In the genomic region with DNA sequence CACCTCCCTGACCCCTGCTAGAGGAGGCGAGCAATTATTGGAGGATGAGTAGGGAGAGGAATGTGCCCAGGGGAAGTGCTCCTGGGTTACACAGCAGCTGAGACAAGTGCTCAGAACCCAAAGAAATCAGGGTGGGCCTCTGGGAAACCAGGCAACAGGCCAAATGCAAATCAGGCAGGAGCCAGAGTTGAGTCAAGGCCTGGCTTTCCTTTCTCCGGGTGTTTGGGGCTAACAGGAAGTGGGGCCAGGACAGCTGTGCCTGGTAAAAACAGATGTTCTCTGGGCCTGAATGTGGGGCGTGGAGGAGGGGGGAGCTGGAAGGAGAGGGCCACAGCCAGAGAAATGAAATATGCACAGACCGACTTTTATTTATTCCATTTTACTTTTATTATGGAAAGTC, we compare ENCODE assay signal across 16 cellular contexts. TPM values are rescaled to one million over a fixed set of nuclear protein-coding genes. Genes with fewer than 3 reads are reported as not detected.
DNase-seq lines count a peak whose midpoint lies in the region; ATAC-seq and TF ChIP-seq lines count a peak whose summit lies in the region.
"Had no signal": no experiment of that assay in that cellular context is flagged by ENCODE, and none has a peak within 500 bp of the region (broad histone marks: within the 10 kb centered on the region; RNA-seq: fewer than 3 reads in every experiment).

No MANE protein-coding gene starts in this region.

- H3K36me3 Mint-ChIP-seq in T-helper 17 cell (ENCODE audit: low read depth) (peaks cover 12% of the 10 kb centered on the region), chondrocyte (ENCODE audit: low read depth) (no peaks in the 10 kb centered on the region), immature natural killer cell (peaks cover 15 to 40% (median 16%) of the 10 kb centered on the region in 3 donors)

- H3K36me3 ChIP-seq in BLaER1: peaks cover 42% of the 10 kb centered on the region
- H3K36me3 ChIP-seq in colonic mucosa: peaks cover 6% of the 10 kb centered on the region
- H3K36me3 ChIP-seq: gastrocnemius medialis had no signal

- H3K4me1 ChIP-seq in BLaER1 (peaks cover 33% of the 10 kb centered on the region), colonic mucosa (no peaks in the 10 kb centered on the region)
- H3K4me1 ChIP-seq: gastrocnemius medialis, left lung had no signal

- no peak overlapping the region for H3K4me3 Mint-ChIP-seq in T-helper 17 cell
- H3K4me3 Mint-ChIP-seq in chondrocyte (ENCODE audit: unreplicated experiment): no peak overlapping the region
- H3K4me3 Mint-ChIP-seq in immature natural killer cell: no peak overlapping the region
- H3K4me3 Mint-ChIP-seq: activated CD4-positive, alpha-beta memory T cell treated with anti-CD3 and anti-CD28 coated beads for 36 hours; activated T-helper 1 cell treated with anti-CD3 and anti-CD28 coated beads, Interleukin-12 subunit alpha, Interleukin-12 subunit beta, Interleukin-2, Interleukin-4 antibody, amounts not matched to agents 30 ng/mL and 10 ng/mL and 1 ng/mL, durations not matched to agents 14 hours and 24 hours and 36 hours had no signal

- H3K4me2 ChIP-seq in BLaER1: peak overlapping the region; percentile 56

- H3K4me3 ChIP-seq in BLaER1 (no peak overlapping the region), GM12865 (ENCODE audit: low read depth, low read length) (no peak overlapping the region), colonic mucosa (no peak overlapping the region)
- H3K4me3 ChIP-seq: gastrocnemius medialis, left lung, skin epidermis had no signal

- no peaks in the 10 kb centered on the region for H3K9me3 Mint-ChIP-seq in chondrocyte (ENCODE audit: low read depth)
- H3K9me3 Mint-ChIP-seq in immature natural killer cell: no peaks in the 10 kb centered on the region
- H3K9me3 Mint-ChIP-seq: activated CD4-positive, alpha-beta memory T cell treated with anti-CD3 and anti-CD28 coated beads for 36 hours; activated T-helper 1 cell treated with anti-CD3 and anti-CD28 coated beads, Interleukin-12 subunit alpha, Interleukin-12 subunit beta, Interleukin-2, Interleukin-4 antibody, amounts not matched to agents 30 ng/mL and 10 ng/mL and 1 ng/mL, durations not matched to agents 14 hours and 24 hours and 36 hours had no signal

- H3K9me3 ChIP-seq in BLaER1 (no peaks in the 10 kb centered on the region), T-helper 17 cell (ENCODE audit: control insufficient read depth, low read length, poor library complexity, severe bottlenecking) (no peaks in the 10 kb centered on the region), colonic mucosa (no peaks in the 10 kb centered on the region)
- H3K9me3 ChIP-seq: gastrocnemius medialis, left lung had no signal

- H3K27me3 Mint-ChIP-seq in T-helper 17 cell (no peaks in the 10 kb centered on the region), chondrocyte (ENCODE audit: low read depth) (peaks cover 30% of the 10 kb centered on the region), immature natural killer cell (ENCODE audit: low read depth in 3 of 3) (peaks cover 0 to 2% (median 0%) of the 10 kb centered on the region in 3 donors)
- H3K27me3 Mint-ChIP-seq: activated CD4-positive, alpha-beta memory T cell treated with anti-CD3 and anti-CD28 coated beads for 36 hours had no signal

- ATAC-seq in T-helper 17 cell: no peak
- ATAC-seq: gastrocnemius medialis, left lung had no signal

- peak; percentile 78 for DNase-seq in GM12865 (ENCODE audit: low read depth)
- peak; percentile 59 for DNase-seq in KBM-7
- no peak for DNase-seq in T-helper 17 cell
- DNase-seq in colonic mucosa: no peak
- DNase-seq in HEK293T (ENCODE audit: extremely low spot score): no peak
- DNase-seq in chondrocyte (ENCODE audit: low spot score): no peak
- DNase-seq in immature natural killer cell: no peak
- DNase-seq: activated CD4-positive, alpha-beta memory T cell treated with anti-CD3 and anti-CD28 coated beads for 36 hours; gastrocnemius medialis; stimulated activated CD4-positive, alpha-beta T cell treated with anti-CD3 and anti-CD28 coated beads, Interleukin-4, amount 100 ng/mL, for 4 hours had no signal

- H3K4me1 Mint-ChIP-seq in T-helper 17 cell (peaks cover 17% of the 10 kb centered on the region), chondrocyte (ENCODE audit: low read depth) (no peaks in the 10 kb centered on the region), immature natural killer cell (peaks cover 0 to 7% of the 10 kb centered on the region in 2 donors)

- H3K27ac Mint-ChIP-seq in T-helper 17 cell (peak overlapping the region; percentile 29), chondrocyte (ENCODE audit: unreplicated experiment) (no peak overlapping the region), immature natural killer cell (no peak overlapping the region)
- H3K27ac Mint-ChIP-seq: activated CD4-positive, alpha-beta memory T cell treated with anti-CD3 and anti-CD28 coated beads for 36 hours; activated T-helper 1 cell treated with anti-CD3 and anti-CD28 coated beads, Interleukin-12 subunit alpha, Interleukin-12 subunit beta, Interleukin-2, Interleukin-4 antibody, amounts not matched to agents 30 ng/mL and 10 ng/mL and 1 ng/mL, durations not matched to agents 14 hours and 24 hours and 36 hours had no signal

- H3K27ac ChIP-seq in BLaER1: no peak overlapping the region
- no peak overlapping the region for H3K27ac ChIP-seq in colonic mucosa
- H3K27ac ChIP-seq: gastrocnemius medialis, left lung, skin epidermis, VCaP had no signal

- CTCF ChIA-PET in HEK293T (lab: Yijun Ruan, JAX): no interaction called here

- H4K20me1 ChIP-seq in BLaER1: peaks cover 79% of the 10 kb centered on the region

- TF ChIP-seq CTCF in GM12865 (IDR thresholded peaks at IDR 0.05; ENCODE audit: insufficient read depth, low read depth, low read length, missing control alignments) (no peak), colonic mucosa (IDR thresholded peaks at IDR 0.05) (no peak), chondrocyte (IDR thresholded peaks at IDR 0.05) (no peak)

- in situ Hi-C loops in KBM-7 (cut with MboI; ENCODE audit: low pct_unique_long_range_greater_than_20kb, low sequenced_read_pairs): no loop called here

- H3K9ac ChIP-seq in BLaER1 (no peak overlapping the region), colonic mucosa (ENCODE audit: low read depth in 2 of 2, low read length in 2 of 2) (no peak overlapping the region)

- POLR2A ChIA-PET in HEK293T (lab: Yijun Ruan, JAX): no interaction called here

- intact Hi-C loops in colonic mucosa (cut with DNase I): no loop called here

- H3K27me3 ChIP-seq in BLaER1 (no peaks in the 10 kb centered on the region), colonic mucosa (no peaks in the 10 kb centered on the region)

TF ChIP-seq in HEK293T, 16 proteins besides CTCF, POLR2A, EP300 and RAD21:
- TF ChIP-seq FOXK2 (IDR thresholded peaks at IDR 0.05): no peak
- TF ChIP-seq, protein P1, sequence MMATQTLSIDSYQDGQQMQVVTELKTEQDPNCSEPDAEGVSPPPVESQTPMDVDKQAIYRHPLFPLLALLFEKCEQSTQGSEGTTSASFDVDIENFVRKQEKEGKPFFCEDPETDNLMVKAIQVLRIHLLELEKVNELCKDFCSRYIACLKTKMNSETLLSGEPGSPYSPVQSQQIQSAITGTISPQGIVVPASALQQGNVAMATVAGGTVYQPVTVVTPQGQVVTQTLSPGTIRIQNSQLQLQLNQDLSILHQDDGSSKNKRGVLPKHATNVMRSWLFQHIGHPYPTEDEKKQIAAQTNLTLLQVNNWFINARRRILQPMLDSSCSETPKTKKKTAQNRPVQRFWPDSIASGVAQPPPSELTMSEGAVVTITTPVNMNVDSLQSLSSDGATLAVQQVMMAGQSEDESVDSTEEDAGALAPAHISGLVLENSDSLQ (IDR thresholded peaks at IDR 0.05): no peak
- TF ChIP-seq TARDBP (IDR thresholded peaks at IDR 0.05): no peak
- TF ChIP-seq FOXA1 (IDR thresholded peaks at IDR 0.05): no peak
- no peak for TF ChIP-seq ZNF384 (IDR thresholded peaks at IDR 0.05)
- TF ChIP-seq CTBP1 (IDR thresholded peaks at IDR 0.05; ENCODE audit: borderline replicate concordance): no peak
- TF ChIP-seq ELF4 (IDR thresholded peaks at IDR 0.05): no peak
- no peak for TF ChIP-seq BHLHE40 (IDR thresholded peaks at IDR 0.05; ENCODE audit: borderline replicate concordance)
- TF ChIP-seq L3MBTL2 (conservative IDR thresholded peaks at IDR 0.05): no peak
- TF ChIP-seq ARNT (IDR thresholded peaks at IDR 0.05): no peak
- TF ChIP-seq FOXM1 (IDR thresholded peaks at IDR 0.05; ENCODE audit: borderline replicate concordance): no peak

RNA-seq across cellular contexts. Expression of a gene that starts 22.0 kb away (rescaled TPM):
- 100 to 1,000 TPM; 139 to 150 TPM for total RNA-seq in T-helper 17 cell
- 10 to 100 TPM in 1 of 2 donors, 1 to 10 TPM in 1; 6.5 to 10.7 TPM for total RNA-seq in colonic mucosa
- 1.1 to 2.1 TPM (median 1.2 TPM) in 3 replicates for total RNA-seq in chondrocyte
- 100 to 1,000 TPM; 235 to 361 (median 286) TPM for polyA plus RNA-seq in immature natural killer cell
- total RNA-seq: NCI-H460 had no signal

RNA-seq across cellular contexts. Expression of a gene that starts 36.9 kb away (rescaled TPM):
- total RNA-seq in T-helper 17 cell: under 1 TPM; 0.10 to 0.12 TPM
- under 1 TPM; 0.07 to 0.21 TPM for total RNA-seq in colonic mucosa
- 0.65 to 1.2 TPM (median 1.1 TPM) in 3 replicates for total RNA-seq in chondrocyte
- polyA plus RNA-seq in immature natural killer cell: under 1 TPM in 1 of 3 donors, not detected in 2; 0.04 TPM

RNA-seq across cellular contexts. Expression of a gene that starts 55.0 kb away (rescaled TPM):
- total RNA-seq in T-helper 17 cell: under 1 TPM; 0.12 to 0.31 TPM
- total RNA-seq in colonic mucosa: 10 to 100 TPM; 59.3 to 60.5 TPM
- 7.0 to 14.2 TPM (median 13.5 TPM) in 3 replicates for total RNA-seq in chondrocyte
- polyA plus RNA-seq in immature natural killer cell: under 1 TPM in 2 of 3 donors, not detected in 1; 0.13 to 0.36 TPM
- total RNA-seq: activated T-helper 1 cell treated with anti-CD3 and anti-CD28 coated beads, Interleukin-12 subunit alpha, Interleukin-12 subunit beta, Interleukin-2, Interleukin-4 antibody, amounts not matched to agents 30 ng/mL and 10 ng/mL and 1 ng/mL, durations not matched to agents 14 hours and 24 hours and 36 hours had no signal

Comparison
In these comparisons a context has a peak if more than half of its experiments do, and no peak if none do; other contexts are left out.
1. DNase-seq: peak in GM12865 (single experiment) and KBM-7 (single experiment); none in T-helper 17 cell (0 of 3), colonic mucosa (single experiment), HEK293T (single experiment), chondrocyte (single experiment) and immature natural killer cell (0 of 3).
2. RNA of a gene that starts 22.0 kb away (total RNA-seq): 139 to 150 TPM in T-helper 17 cell; 6.5 to 10.7 TPM in colonic mucosa and 1.1 to 2.1 TPM in chondrocyte; every median in the first group is over 10 times any median in the second.